ENCODE assay signal across 22 cellular contexts in the genomic region with DNA sequence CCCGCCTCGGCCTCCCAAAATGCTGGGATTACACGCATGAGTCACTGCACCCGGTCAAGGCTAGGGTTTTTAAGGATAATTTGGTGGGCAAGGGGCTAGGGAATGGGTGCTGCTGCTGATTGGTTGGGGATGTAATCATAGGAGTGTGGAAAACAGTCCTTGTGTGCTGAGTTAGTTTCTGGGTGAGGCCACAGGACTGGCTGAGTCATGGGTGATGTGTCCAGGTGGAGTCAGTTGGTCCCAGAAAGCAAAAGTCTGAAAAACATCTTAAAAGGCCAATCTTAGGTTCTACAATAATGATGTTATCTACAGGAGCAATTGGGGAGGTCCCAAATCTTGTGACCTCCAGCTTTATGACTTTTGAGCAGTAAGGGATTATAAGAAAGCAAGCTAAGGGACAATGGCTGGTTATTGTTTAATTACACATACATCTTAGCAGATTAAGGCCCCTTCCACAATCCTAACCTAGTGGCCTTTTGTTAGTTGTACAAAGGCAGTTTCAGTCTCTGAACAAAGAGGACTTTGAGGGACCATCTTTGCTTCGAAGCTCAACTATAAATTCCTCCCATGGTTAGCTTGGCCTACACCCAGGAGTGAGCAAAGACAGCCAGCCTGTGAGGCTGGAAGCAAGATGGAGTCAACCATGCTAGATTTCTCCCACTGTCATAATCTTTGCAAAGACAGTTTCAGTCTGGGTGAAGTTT. TPM values are rescaled to one million over a fixed set of nuclear protein-coding genes. Genes with fewer than 3 reads are reported as not detected.
DNase-seq lines count a peak whose midpoint lies in the region; ATAC-seq, FAIRE-seq and TF ChIP-seq lines count a peak whose summit lies in the region.
"Had no signal": no experiment of that assay in that cellular context is flagged by ENCODE, and none has a peak within 500 bp of the region (broad histone marks: within the 10 kb centered on the region; RNA-seq: fewer than 3 reads in every experiment).

No MANE protein-coding gene starts in this region.

- H3K9me2 ChIP-seq in Loucy (replicated peaks; ENCODE audit: low read depth, low read length): no peaks in the 10 kb centered on the region

- FAIRE-seq in bronchial epithelial cell (lab: Jason Lieb, UNC): no peak
- FAIRE-seq: endothelial cell of umbilical vein had no signal

- no peak overlapping the region for H3K4me2 ChIP-seq in Loucy (ENCODE audit: low read depth, low read length, poor library complexity, severe bottlenecking)

- peak overlapping the region; percentile 22; the same call in 1 of the 2 replicates for H2AFZ ChIP-seq in Loucy (ENCODE audit: low read length)
- H2AFZ ChIP-seq: parathyroid adenoma had no signal

- H3K9ac ChIP-seq in Loucy (ENCODE audit: low read depth, low read length, poor library complexity, severe bottlenecking): no peak overlapping the region
- H3K9ac ChIP-seq: parathyroid adenoma had no signal

- H3K4me3 ChIP-seq in Loucy (ENCODE audit: low read length, poor library complexity, severe bottlenecking) (no peak overlapping the region), bronchial epithelial cell (ENCODE audit: low read depth, low read length) (no peak overlapping the region)
- H3K4me3 ChIP-seq: gastroesophageal sphincter, uterus had no signal

- no peaks in the 10 kb centered on the region for H3F3A ChIP-seq in Loucy (ENCODE audit: low read depth)

- TF ChIP-seq CTCF in Loucy (conservative IDR thresholded peaks at IDR 0.05; ENCODE audit: low read length) (no peak), bronchial epithelial cell (IDR thresholded peaks at IDR 0.05; ENCODE audit: insufficient read depth, low read length, severe bottlenecking) (no peak)

- no peaks in the 10 kb centered on the region for H3K9me3 ChIP-seq in Loucy (ENCODE audit: insufficient read depth, low read depth, low read length)
- H3K9me3 ChIP-seq: BE2C, gastroesophageal sphincter, uterus had no signal

- no peaks in the 10 kb centered on the region for H3K4me1 ChIP-seq in Loucy (ENCODE audit: insufficient read depth, low read length, poor library complexity, severe bottlenecking)
- H3K4me1 ChIP-seq: BE2C, parathyroid adenoma, uterus had no signal

- no peaks in the 10 kb centered on the region for H3K79me2 ChIP-seq in Loucy (ENCODE audit: insufficient read depth, low read length)
- H3K79me2 ChIP-seq: parathyroid adenoma had no signal

- H3K36me3 ChIP-seq in Loucy (ENCODE audit: insufficient read depth, low read length) (no peaks in the 10 kb centered on the region), bronchial epithelial cell (ENCODE audit: control insufficient read depth, insufficient read depth, low read length) (no peaks in the 10 kb centered on the region)
- H3K36me3 ChIP-seq: BE2C, gastroesophageal sphincter, uterus had no signal

- no peaks in the 10 kb centered on the region for H4K20me1 ChIP-seq in Loucy (ENCODE audit: insufficient read depth, low read length, poor library complexity, severe bottlenecking)

- DNase-seq in Ammon's horn (ENCODE audit: low spot score): peak; percentile 39
- DNase-seq in bronchial epithelial cell (ENCODE audit: low read depth): peak; percentile 90
- DNase-seq in medulla oblongata (ENCODE audit: extremely low spot score): peak; percentile 55
- DNase-seq in activated naive CD4-positive, alpha-beta T cell (lab: John Stamatoyannopoulos, UW): no peak
- no peak for DNase-seq in SIG-M5 (lab: John Stamatoyannopoulos, UW)
- no peak for DNase-seq in NCI-H226
- DNase-seq: activated CD8-positive, alpha-beta memory T cell treated with anti-CD3 and anti-CD28 coated beads, Interleukin-2, amount 50 U/mL, for 48 hours; activated gamma-delta T cell; BE2C; COR-L47; kidney glomerular epithelial cell; naive thymus-derived CD8-positive, alpha-beta T cell; NCI-H187; NCI-H748 treated with DMSO at 0.1 percent for 48 hours; stimulated activated CD4-positive, alpha-beta T cell treated with anti-CD3 and anti-CD28 coated beads, Interleukin-4, amount 100 ng/mL, for 4 hours; T-helper 2 cell; uterus had no signal

- no peaks in the 10 kb centered on the region for H3K27me3 ChIP-seq in Loucy (ENCODE audit: insufficient read depth, low read length, poor library complexity, severe bottlenecking)
- no peaks in the 10 kb centered on the region for H3K27me3 ChIP-seq in bronchial epithelial cell (ENCODE audit: control insufficient read depth, insufficient read depth, low read length)
- H3K27me3 ChIP-seq: BE2C, gastroesophageal sphincter, uterus had no signal

- no peak for ATAC-seq in GM21381 (IDR thresholded peaks at IDR 0.05; ENCODE audit: unreplicated experiment)
- ATAC-seq: gastroesophageal sphincter; naive thymus-derived CD8-positive, alpha-beta T cell had no signal

RNA-seq across cellular contexts. Expression of gene AOPEP, which starts 5.5 kb away (rescaled TPM):
- total RNA-seq in bronchial epithelial cell: 75.4 and 91.1 TPM in 2 replicates

Comparison
In these comparisons a context has a peak if more than half of its experiments do, and no peak if none do; other contexts are left out.
1. DNase-seq: peak in Ammon's horn (single experiment), bronchial epithelial cell (single experiment) and medulla oblongata (single experiment); none in activated naive CD4-positive, alpha-beta T cell (0 of 4), SIG-M5 (single experiment) and NCI-H226 (single experiment).